17 cellular contexts compared by ENCODE assay signal in the genomic region with DNA sequence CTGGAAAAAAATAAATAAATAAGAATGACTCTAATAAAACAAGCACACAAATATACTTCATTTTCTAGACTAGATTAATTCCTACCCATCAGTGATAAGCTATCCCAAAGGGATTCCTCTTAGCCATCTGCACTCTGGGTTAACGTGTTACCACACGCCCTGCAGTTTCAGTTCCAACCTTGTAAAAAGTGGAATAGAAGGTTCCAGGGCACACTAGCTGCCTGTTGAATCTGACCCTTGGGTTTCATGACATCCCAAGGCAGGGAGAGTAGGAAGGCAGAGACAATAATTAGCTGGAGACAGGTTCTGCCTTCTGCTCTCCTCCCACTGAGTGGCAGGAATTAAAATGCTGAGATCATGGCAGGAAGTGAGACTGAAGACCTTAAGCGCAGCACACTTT. TPM values are rescaled to one million over a fixed set of nuclear protein-coding genes. Genes with fewer than 3 reads are reported as not detected.
DNase-seq lines count a peak whose midpoint lies in the region; TF ChIP-seq lines count a peak whose summit lies in the region.
"Had no signal": no experiment of that assay in that cellular context is flagged by ENCODE, and none has a peak within 500 bp of the region (broad histone marks: within the 10 kb centered on the region; RNA-seq: fewer than 3 reads in every experiment).

No MANE protein-coding gene starts in this region.

- H3K27me3 ChIP-seq in BLaER1 treated with 17β-estradiol and CSF1 and Interleukin-3, amounts not matched to agents 10 nM and 100 nM, result no peaks in the 10 kb centered on the region
- H3K27me3 ChIP-seq in MM.1S (replicated peaks; ENCODE audit: insufficient read depth, low read length), result no peaks in the 10 kb centered on the region
- H3K27me3 ChIP-seq: Peyer's patch, sigmoid colon had no signal

- DNase-seq in DMS153 treated with DMSO at 0.1 percent for 48 hours (lab: John Stamatoyannopoulos, UW; ENCODE audit: unreplicated experiment), result peak; percentile 39
- DNase-seq in NCI-H2227 (lab: John Stamatoyannopoulos, UW; ENCODE audit: unreplicated experiment), result peak; percentile 25
- DNase-seq in epithelial cell of esophagus (ENCODE audit: low read depth), result peak; percentile 70
- DNase-seq in 8988T, result no peak
- no peak for DNase-seq in A172 (ENCODE audit: low spot score)
- DNase-seq in MM.1S, result no peak
- DNase-seq: activated B cell treated with CpG ODN at 0.5 μM for 24 hours; activated T-cell treated with anti-CD3 and anti-CD28 coated beads for 4 hours; DND-41; GOT3; midbrain; NCI-H446; occipital lobe; Peyer's patch; sigmoid colon; stimulated activated CD4-positive, alpha-beta T cell treated with anti-CD3 and anti-CD28 coated beads, Interleukin-4, amount 100 ng/mL, for 1 hour had no signal

- no peaks in the 10 kb centered on the region for H3F3A ChIP-seq in MM.1S (ENCODE audit: insufficient read depth, low read length)

- H3K9ac ChIP-seq in BLaER1 treated with 17β-estradiol and CSF1 and Interleukin-3, amounts not matched to agents 10 nM and 100 nM, result no peak overlapping the region
- no peak overlapping the region for H3K9ac ChIP-seq in MM.1S (ENCODE audit: low read length)

- peaks cover 0 to 16% (median 5%) of the 10 kb centered on the region in 11 experiments; a peak in 10 of 22 replicates for H3K9me3 ChIP-seq in BLaER1 treated with 17β-estradiol and CSF1 and Interleukin-3, amounts not matched to agents 10 nM and 100 nM (replicated peaks in 1 of 11)
- H3K9me3 ChIP-seq in MM.1S (replicated peaks; ENCODE audit: insufficient read depth, low read length), result no peaks in the 10 kb centered on the region
- H3K9me3 ChIP-seq: Peyer's patch, sigmoid colon had no signal

- peak overlapping the region in 3 of 11 experiments; percentile 3 to 19 (median 19); a peak in 1 of 22 replicates for H3K27ac ChIP-seq in BLaER1 treated with 17β-estradiol and CSF1 and Interleukin-3, amounts not matched to agents 10 nM and 100 nM
- no peak overlapping the region for H3K27ac ChIP-seq in MM.1S (ENCODE audit: low read length)
- H3K27ac ChIP-seq: Peyer's patch, sigmoid colon had no signal

- TF ChIP-seq CTCF in epithelial cell of esophagus (IDR thresholded peaks at IDR 0.05; ENCODE audit: insufficient read depth, low read depth, low read length, missing control alignments) (no peak), MM.1S (IDR thresholded peaks at IDR 0.05; ENCODE audit: low read length) (no peak)

- H3K4me2 ChIP-seq in BLaER1 treated with 17β-estradiol and CSF1 and Interleukin-3, amounts not matched to agents 10 nM and 100 nM, result peak overlapping the region; percentile 1 to 69 (median 20); a peak in 12 of 22 replicates
- H3K4me2 ChIP-seq in MM.1S (ENCODE audit: low read depth, low read length), result no peak overlapping the region

- H4K20me1 ChIP-seq in BLaER1 treated with 17β-estradiol and CSF1 and Interleukin-3, amounts not matched to agents 10 nM and 100 nM, result peaks cover 0 to 48% (median 11%) of the 10 kb centered on the region in 11 experiments; a peak in 12 of 22 replicates
- H4K20me1 ChIP-seq in MM.1S (ENCODE audit: insufficient read depth, low read length), result no peaks in the 10 kb centered on the region

- no peaks in the 10 kb centered on the region for H3K9me2 ChIP-seq in MM.1S (replicated peaks; ENCODE audit: insufficient read depth, low read length)

- no peak overlapping the region for H2AFZ ChIP-seq in MM.1S (ENCODE audit: low read length)

- no peaks in the 10 kb centered on the region for H3K79me2 ChIP-seq in MM.1S (ENCODE audit: low read length)

- H3K4me3 ChIP-seq in BLaER1 treated with 17β-estradiol and CSF1 and Interleukin-3, amounts not matched to agents 10 nM and 100 nM, result no peak overlapping the region
- H3K4me3 ChIP-seq in epithelial cell of esophagus (ENCODE audit: low read length), result no peak overlapping the region
- H3K4me3 ChIP-seq in MM.1S (ENCODE audit: low read length), result no peak overlapping the region
- H3K4me3 ChIP-seq: Peyer's patch, sigmoid colon had no signal

- peaks cover 52 to 77% (median 62%) of the 10 kb centered on the region in 11 experiments for H3K36me3 ChIP-seq in BLaER1 treated with 17β-estradiol and CSF1 and Interleukin-3, amounts not matched to agents 10 nM and 100 nM
- no peaks in the 10 kb centered on the region for H3K36me3 ChIP-seq in MM.1S (replicated peaks; ENCODE audit: insufficient read depth, low read length)

- H3K4me1 ChIP-seq in BLaER1 treated with 17β-estradiol and CSF1 and Interleukin-3, amounts not matched to agents 10 nM and 100 nM, result peaks cover 8 to 30% (median 18%) of the 10 kb centered on the region in 10 experiments
- no peaks in the 10 kb centered on the region for H3K4me1 ChIP-seq in MM.1S (ENCODE audit: low read length)
- H3K4me1 ChIP-seq: Peyer's patch, sigmoid colon had no signal

RNA-seq across cellular contexts. Expression of gene SLC37A3, which starts 33.5 kb away (rescaled TPM):
- 7.6 and 10.8 TPM in 2 replicates for total RNA-seq in A172 (2014; rRNA removed; shearing (Covaris generic))

RNA-seq across cellular contexts. Expression of gene RAB19, which starts 39.0 kb away (rescaled TPM):
- total RNA-seq in A172 (2014; rRNA removed; shearing (Covaris generic)), result not detected in 2 replicates
- total RNA-seq: occipital lobe, sigmoid colon had no signal

Comparison
In these comparisons a context has a peak if more than half of its experiments do, and no peak if none do; other contexts are left out.
1. DNase-seq: peak in DMS153 treated with DMSO at 0.1 percent for 48 hours (single experiment), NCI-H2227 (single experiment) and epithelial cell of esophagus (single experiment); none in 8988T (single experiment), A172 (single experiment) and MM.1S (single experiment).